Comparison of ENCODE assay signal across 21 cellular contexts in the genomic region with DNA sequence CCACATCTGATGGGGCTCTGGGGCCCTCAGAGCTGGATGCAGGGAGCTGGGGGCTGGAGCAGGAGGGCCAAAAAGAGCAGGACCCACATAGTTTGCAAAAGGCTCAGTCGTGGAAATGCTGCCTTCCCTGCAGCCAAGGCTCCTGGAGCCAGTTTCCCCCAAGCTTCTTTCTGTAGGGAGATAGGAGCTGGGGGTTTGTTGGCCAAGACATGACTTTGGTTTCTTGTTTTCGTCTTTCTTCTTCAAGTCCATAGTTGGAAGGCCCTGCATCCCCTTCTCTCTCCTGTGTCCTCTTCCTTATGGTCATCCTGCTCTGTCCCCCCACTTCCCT. TPM values are rescaled to one million over a fixed set of nuclear protein-coding genes. Genes with fewer than 3 reads are reported as not detected.
A peak's percentile ranks its signal among the peaks of the same experiment; 100 is the strongest.
DNase-seq lines count a peak whose midpoint lies in the region; ATAC-seq and TF ChIP-seq lines count a peak whose summit lies in the region.
"Had no signal": no experiment of that assay in that cellular context is flagged by ENCODE, and none has a peak within 500 bp of the region (broad histone marks: within the 10 kb centered on the region; RNA-seq: fewer than 3 reads in every experiment).

No MANE protein-coding gene starts in this region.

- H3K4me3 ChIP-seq in H7 (ENCODE audit: insufficient read depth, low read depth, low read length) (no peak overlapping the region), gastrocnemius medialis (no peak overlapping the region), tibial artery (no peak overlapping the region)

- peaks cover 16% of the 10 kb centered on the region for H3K4me1 Mint-ChIP-seq in MCF 10A (ENCODE audit: insufficient read depth, unreplicated experiment)

- no peak for TF ChIP-seq CTCF in gastrocnemius medialis (IDR thresholded peaks at IDR 0.05 in 4 of 5, conservative IDR thresholded peaks at IDR 0.05 in 1 of 5)
- TF ChIP-seq CTCF in tibial artery (IDR thresholded peaks at IDR 0.05), result no peak
- TF ChIP-seq CTCF in MCF 10A (IDR thresholded peaks at IDR 0.05; ENCODE audit: unreplicated experiment), result no peak

- H3K9me3 ChIP-seq in gastrocnemius medialis, result no peaks in the 10 kb centered on the region
- no peaks in the 10 kb centered on the region for H3K9me3 ChIP-seq in tibial artery

- intact Hi-C loops in cardiac septum (cut with DNase I), result loop anchor here (5.0 kb wide), 1 partner anchor 34 kb away; the partner anchor contains the start of gene IGF2
- intact Hi-C loops in Right ventricle myocardium superior (cut with DNase I), result no loop called here
- intact Hi-C loops in gastrocnemius medialis (cut with DNase I; ENCODE audit: low total_unique reads), result no loop called here
- intact Hi-C loops in tibial artery (cut with DNase I; ENCODE audit: low total_unique reads), result no loop called here
- intact Hi-C loops in MCF 10A (cut with micrococcal nuclease), result no loop called here

- H3K4me1 ChIP-seq in gastrocnemius medialis (peaks cover 15 to 30% of the 10 kb centered on the region in 2 donors), tibial artery (peaks cover 0 to 7% (median 0%) of the 10 kb centered on the region in 4 donors)

- no peak overlapping the region for H3K27ac Mint-ChIP-seq in MCF 10A (ENCODE audit: low read depth, unreplicated experiment)

- H3K36me3 ChIP-seq in H7 (replicated peaks; ENCODE audit: control insufficient read depth, insufficient read depth, low read length), result no peaks in the 10 kb centered on the region
- no peaks in the 10 kb centered on the region for H3K36me3 ChIP-seq in gastrocnemius medialis
- H3K36me3 ChIP-seq in tibial artery, result no peaks in the 10 kb centered on the region

- CTCF ChIA-PET in MCF 10A (lab: Yijun Ruan, JAX), result interaction anchor here (0.7 to 0.9 kb wide), 2 partner anchors 49 to 64 kb away, joined by 3 read pairs; no protein-coding TSS in a partner anchor

- ATAC-seq in Right ventricle myocardium superior (ENCODE audit: poor library complexity) (no peak), gastrocnemius medialis (no peak)

- H3K27ac ChIP-seq in gastrocnemius medialis, result peak overlapping the region; percentile 52 to 70 (median 60)
- H3K27ac ChIP-seq in tibial artery, result no peak overlapping the region
- H3K27ac ChIP-seq: HL-60 had no signal

- BruUV-seq in MCF 10A (replicated peaks; lab: Mats Ljungman, UMichigan), result no TSS peak

- H3K4me3 Mint-ChIP-seq in MCF 10A (ENCODE audit: unreplicated experiment), result no peak overlapping the region

- TF ChIP-seq POLR2A in gastrocnemius medialis (IDR thresholded peaks at IDR 0.05), result no peak

- H3K9me3 Mint-ChIP-seq in MCF 10A (ENCODE audit: unreplicated experiment), result peaks cover 8% of the 10 kb centered on the region

- no peaks in the 10 kb centered on the region for H3K36me3 Mint-ChIP-seq in MCF 10A (ENCODE audit: insufficient read depth, unreplicated experiment)

- H3K27me3 Mint-ChIP-seq in MCF 10A (ENCODE audit: insufficient read depth, unreplicated experiment), result peaks cover 20% of the 10 kb centered on the region

- in situ Hi-C loops in gastrocnemius medialis (cut with MboI; ENCODE audit: low sequenced_read_pairs in 4 of 4), result no loop called here

- DNase-seq in cardiac septum (ENCODE audit: low spot score), result peak; percentile 70
- no peak for DNase-seq in Right ventricle myocardium superior
- DNase-seq in H7, result peak; percentile 35
- peak; percentile 35 for DNase-seq in islet precursor cell
- no peak for DNase-seq in gastrocnemius medialis
- DNase-seq in tibial artery, result no peak
- no peak for DNase-seq in MCF 10A (ENCODE audit: unreplicated experiment)
- DNase-seq: DMS153, DND-41, NCI-H1092, NCI-H1417 treated with DMSO at 0.1 percent for 48 hours, NCI-H1694 treated with DMSO at 0.1 percent for 48 hours, NCI-H2081, NCI-H2171, NCI-H226, NCI-H510A, NCI-H69, RPMI8226, SIG-M5 had no signal

- H3K27me3 ChIP-seq in H7 (ENCODE audit: control insufficient read depth, insufficient read depth, low read length) (peaks cover 3% of the 10 kb centered on the region; the same call in 1 of the 2 replicates), gastrocnemius medialis (no peaks in the 10 kb centered on the region), tibial artery (peaks cover 0 to 56% of the 10 kb centered on the region in 2 donors)

- POLR2A ChIA-PET in MCF 10A (lab: Yijun Ruan, JAX), result no interaction called here

RNA-seq across cellular contexts. Expression of gene IGF2, which starts 36.3 kb away (rescaled TPM):
- total RNA-seq in cardiac septum (87.7 TPM), Right ventricle myocardium superior (79.9 TPM), gastrocnemius medialis (10 to 100 TPM; 21.6 to 42.4 (median 29.2) TPM), MCF 10A (2022) (0.29 and 0.35 TPM in 2 replicates)
- total RNA-seq in H7 (2014; rRNA removed; shearing (Covaris generic)), result 0.78 and 1.2 TPM in 2 replicates

RNA-seq across cellular contexts. Expression of gene INS, which starts 58.2 kb away (rescaled TPM):
- total RNA-seq in cardiac septum (not detected), Right ventricle myocardium superior (not detected), gastrocnemius medialis (not detected), MCF 10A (2022) (not detected in 2 replicates)
- total RNA-seq in H7 (2014; rRNA removed; shearing (Covaris generic)), result not detected in 2 replicates
- total RNA-seq: A172 had no signal

Comparison
In these comparisons a context has a peak if more than half of its experiments do, and no peak if none do; other contexts are left out.
1. DNase-seq: peak in cardiac septum (single experiment), H7 (single experiment) and islet precursor cell (single experiment); none in Right ventricle myocardium superior (single experiment), gastrocnemius medialis (0 of 2), tibial artery (0 of 2) and MCF 10A (single experiment).
2. H3K27ac ChIP-seq: peak in gastrocnemius medialis (4 of 4); none in tibial artery (0 of 2).
3. RNA of gene IGF2, which starts 36.3 kb away (total RNA-seq): 87.7 TPM in cardiac septum (single experiment), 79.9 TPM in Right ventricle myocardium superior (single experiment) and 21.6 to 42.4 TPM in gastrocnemius medialis; 0.78 to 1.2 TPM in H7 and 0.29 to 0.35 TPM in MCF 10A; every median in the first group is over 10 times any median in the second.